ENCODE assay signal across 8 cellular contexts in the genomic region with DNA sequence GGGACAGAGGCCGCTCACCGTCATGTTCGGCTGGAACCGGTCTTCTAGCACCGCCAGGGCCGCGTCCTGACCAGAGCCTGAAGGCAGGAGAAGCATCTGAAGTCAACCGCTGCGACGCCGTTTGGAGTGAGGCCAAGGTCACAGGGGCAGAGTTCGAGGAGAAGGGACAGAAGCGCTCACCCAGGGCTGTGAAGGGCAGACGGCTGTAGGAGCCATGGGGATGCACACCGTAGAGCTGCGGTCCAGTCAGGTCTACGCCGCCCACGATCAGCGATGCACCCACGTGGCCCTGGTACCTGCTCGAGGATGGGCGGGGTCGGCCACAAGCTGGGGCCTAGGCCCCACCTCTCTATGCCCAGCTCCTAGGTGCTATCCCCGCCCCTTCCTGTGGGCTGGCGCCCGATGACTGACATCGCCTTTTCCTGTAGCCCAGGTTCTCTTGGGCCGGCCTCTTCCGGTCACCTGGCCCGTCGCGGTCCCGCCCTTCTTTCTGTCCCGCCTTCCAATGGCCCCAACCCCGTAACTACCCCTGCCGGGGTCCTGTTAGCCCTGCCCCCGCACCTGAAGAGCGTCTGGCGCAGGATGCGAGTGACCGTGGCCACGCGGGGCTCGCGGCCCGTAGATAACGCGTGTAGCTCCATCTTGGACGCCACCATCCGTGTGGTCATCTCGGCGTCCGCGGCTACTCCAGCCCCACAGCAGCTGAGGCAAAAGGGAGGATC. TPM values are rescaled to one million over a fixed set of nuclear protein-coding genes. Genes with fewer than 3 reads are reported as not detected.
DNase-seq lines count a peak whose midpoint lies in the region; ATAC-seq and TF ChIP-seq lines count a peak whose summit lies in the region.

No MANE protein-coding gene starts in this region.

- peak; percentile 94 for ATAC-seq in HG02610 (IDR thresholded peaks at IDR 0.05; ENCODE audit: unreplicated experiment)
- peak; percentile 93 to 94 for ATAC-seq in activated naive CD4-positive, alpha-beta T cell treated with anti-CD3 and anti-CD28 coated beads, Interleukin-2, amount 50 U/mL, for 72 hours

- H3K9me2 ChIP-seq in SK-N-SH, result no peaks in the 10 kb centered on the region

- peaks cover 10% of the 10 kb centered on the region for H3F3A ChIP-seq in SK-N-SH (replicated peaks; ENCODE audit: insufficient read depth)

- H3K27ac ChIP-seq in SK-N-SH (ENCODE audit: low read depth in 2 of 2, low read length in 1 of 2) (peak overlapping the region; percentile 79 to 85), temporal lobe (ENCODE audit: low read depth, low read length) (peak overlapping the region; percentile 50)

- H3K9ac ChIP-seq in SK-N-SH, result peak overlapping the region; percentile 86

- H4K20me1 ChIP-seq in SK-N-SH (ENCODE audit: insufficient read depth), result no peaks in the 10 kb centered on the region

- peaks cover 34 to 42% of the 10 kb centered on the region in 2 donors for H3K36me3 Mint-ChIP-seq in activated naive CD4-positive, alpha-beta T cell treated with anti-CD3 and anti-CD28 coated beads, Interleukin-2, amount 50 U/mL, for 72 hours

- no peak for TF ChIP-seq CTCF in GM10248 (IDR thresholded peaks at IDR 0.05; ENCODE audit: control extremely low read depth, extremely low read depth, low read depth, missing control alignments)
- no peak for TF ChIP-seq CTCF in SK-N-SH (IDR thresholded peaks at IDR 0.05)

- peak overlapping the region; percentile 61 for H2AFZ ChIP-seq in SK-N-SH (ENCODE audit: low read depth)

- no peaks in the 10 kb centered on the region for H3K9me3 Mint-ChIP-seq in activated naive CD4-positive, alpha-beta T cell treated with anti-CD3 and anti-CD28 coated beads, Interleukin-2, amount 50 U/mL, for 72 hours

- no peaks in the 10 kb centered on the region for H3K9me3 ChIP-seq in SK-N-SH

- H3K4me2 ChIP-seq in SK-N-SH, result peak overlapping the region; percentile 99

- peaks cover 11 to 28% of the 10 kb centered on the region in 2 experiments; a peak in 2 of 4 replicates for H3K4me1 ChIP-seq in SK-N-SH (ENCODE audit: control insufficient read depth in 1 of 2, insufficient read depth in 2 of 2, low read depth in 1 of 2, low read length in 1 of 2)

- H3K36me3 ChIP-seq in SK-N-SH (replicated peaks in 1 of 2; ENCODE audit: control insufficient read depth in 1 of 2, insufficient read depth in 2 of 2, low read length in 1 of 2), result peaks cover 0 to 15% of the 10 kb centered on the region in 2 experiments

- no peak for TF ChIP-seq RAD21 in SK-N-SH (IDR thresholded peaks at IDR 0.05; ENCODE audit: low read length)

- POLR2A ChIA-PET in GM10248 (lab: Yijun Ruan, JAX) (interaction anchor here (0.7 kb wide), 1 partner anchor 29 kb away, joined by 3 read pairs; no protein-coding TSS in a partner anchor), SK-N-SH (lab: Yijun Ruan, JAX) (interaction anchor here (0.6 to 2.5 kb wide), 13 partner anchors 9 to 1112 kb away, joined by 3 to 12 read pairs (median 4); a partner anchor contains a TSS)

- peak overlapping the region; percentile 95 to 99 for H3K27ac Mint-ChIP-seq in activated naive CD4-positive, alpha-beta T cell treated with anti-CD3 and anti-CD28 coated beads, Interleukin-2, amount 50 U/mL, for 72 hours

- no peaks in the 10 kb centered on the region for H3K27me3 ChIP-seq in SK-N-SH (ENCODE audit: insufficient read depth)

- no peak for TF ChIP-seq EP300 in SK-N-SH (IDR thresholded peaks at IDR 0.05; ENCODE audit: borderline replicate concordance in 1 of 2, low read depth in 1 of 2, low read length in 1 of 2)

- DNase-seq in GM10248 (ENCODE audit: extremely low spot score) (peak; percentile 99), NCI-H1092 (lab: John Stamatoyannopoulos, UW) (peak; percentile 98), SK-N-SH (peak; percentile 98), glomerular visceral epithelial cell (ENCODE audit: extremely low spot score) (peak; percentile 96), occipital lobe (lab: John Stamatoyannopoulos, UW) (peak; percentile 94)
- peak; percentile 91 to 96 for DNase-seq in activated naive CD4-positive, alpha-beta T cell treated with anti-CD3 and anti-CD28 coated beads, Interleukin-2, amount 50 U/mL, for 72 hours (ENCODE audit: low spot score in 2 of 2)

- CTCF ChIA-PET in GM10248 (lab: Yijun Ruan, JAX) (interaction anchor here (0.8 to 7.0 kb wide), 20 partner anchors 8 to 421 kb away, joined by 3 to 38 read pairs (median 3); no protein-coding TSS in a partner anchor), SK-N-SH (lab: Yijun Ruan, JAX) (interaction anchor here (0.7 to 28.1 kb wide), 7 partner anchors 26 to 263 kb away, joined by 3 to 564 read pairs (median 7); a partner anchor contains a TSS)

- 2% methylated on average over 15 of the region's 55 CpGs for WGBS in SK-N-SH (ENCODE audit: low lambda C conversion rate)

- H3K79me2 ChIP-seq in SK-N-SH (ENCODE audit: insufficient read depth), result peaks cover 23% of the 10 kb centered on the region

- H3K4me3 ChIP-seq in SK-N-SH (ENCODE audit: low read depth in 2 of 2, low read length in 1 of 2), result peak overlapping the region; percentile 84 to 89

TF ChIP-seq in SK-N-SH, 30 proteins besides CTCF, POLR2A, EP300 and RAD21 (continues in another document):
- TF ChIP-seq RCOR1 (IDR thresholded peaks at IDR 0.05; ENCODE audit: low read length) (no peak), POLR2AphosphoS5 (IDR thresholded peaks at IDR 0.05; ENCODE audit: low read depth, low read length) (peak; percentile 88), CHD2 (IDR thresholded peaks at IDR 0.05; ENCODE audit: low read length, partially characterized antibody) (peak; percentile 30), FOXJ3 (CRISPR knock-in tag; IDR thresholded peaks at IDR 0.05) (no peak), MXI1 (IDR thresholded peaks at IDR 0.05; ENCODE audit: low read depth, low read length) (peak; percentile 99)
- TF ChIP-seq, protein P1, sequence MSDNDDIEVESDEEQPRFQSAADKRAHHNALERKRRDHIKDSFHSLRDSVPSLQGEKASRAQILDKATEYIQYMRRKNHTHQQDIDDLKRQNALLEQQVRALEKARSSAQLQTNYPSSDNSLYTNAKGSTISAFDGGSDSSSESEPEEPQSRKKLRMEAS (IDR thresholded peaks at IDR 0.05; ENCODE audit: low read depth), result peak; percentile 97
- TF ChIP-seq, protein P2, sequence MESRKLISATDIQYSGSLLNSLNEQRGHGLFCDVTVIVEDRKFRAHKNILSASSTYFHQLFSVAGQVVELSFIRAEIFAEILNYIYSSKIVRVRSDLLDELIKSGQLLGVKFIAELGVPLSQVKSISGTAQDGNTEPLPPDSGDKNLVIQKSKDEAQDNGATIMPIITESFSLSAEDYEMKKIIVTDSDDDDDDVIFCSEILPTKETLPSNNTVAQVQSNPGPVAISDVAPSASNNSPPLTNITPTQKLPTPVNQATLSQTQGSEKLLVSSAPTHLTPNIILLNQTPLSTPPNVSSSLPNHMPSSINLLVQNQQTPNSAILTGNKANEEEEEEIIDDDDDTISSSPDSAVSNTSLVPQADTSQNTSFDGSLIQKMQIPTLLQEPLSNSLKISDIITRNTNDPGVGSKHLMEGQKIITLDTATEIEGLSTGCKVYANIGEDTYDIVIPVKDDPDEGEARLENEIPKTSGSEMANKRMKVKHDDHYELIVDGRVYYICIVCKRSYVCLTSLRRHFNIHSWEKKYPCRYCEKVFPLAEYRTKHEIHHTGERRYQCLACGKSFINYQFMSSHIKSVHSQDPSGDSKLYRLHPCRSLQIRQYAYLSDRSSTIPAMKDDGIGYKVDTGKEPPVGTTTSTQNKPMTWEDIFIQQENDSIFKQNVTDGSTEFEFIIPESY (IDR thresholded peaks at IDR 0.05; ENCODE audit: borderline replicate concordance, low read depth), result no peak
- TF ChIP-seq, protein P3, sequence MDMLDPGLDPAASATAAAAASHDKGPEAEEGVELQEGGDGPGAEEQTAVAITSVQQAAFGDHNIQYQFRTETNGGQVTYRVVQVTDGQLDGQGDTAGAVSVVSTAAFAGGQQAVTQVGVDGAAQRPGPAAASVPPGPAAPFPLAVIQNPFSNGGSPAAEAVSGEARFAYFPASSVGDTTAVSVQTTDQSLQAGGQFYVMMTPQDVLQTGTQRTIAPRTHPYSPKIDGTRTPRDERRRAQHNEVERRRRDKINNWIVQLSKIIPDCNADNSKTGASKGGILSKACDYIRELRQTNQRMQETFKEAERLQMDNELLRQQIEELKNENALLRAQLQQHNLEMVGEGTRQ (IDR thresholded peaks at IDR 0.05; ENCODE audit: borderline replicate concordance, low read depth, low read length), result peak; percentile 75

RNA-seq across cellular contexts. Expression of a gene that starts 1.1 kb away (rescaled TPM):
- 52.7 and 57.8 TPM in 2 replicates for polyA plus RNA-seq in SK-N-SH (2012; rRNA removed)
- 28.1 and 38.0 TPM in 2 replicates for polyA plus RNA-seq in SK-N-SH (2012; cell fraction: cytosol; rRNA removed)
- polyA plus RNA-seq in SK-N-SH (2012; cell fraction: nucleus; rRNA removed), result 24.1 and 38.0 TPM in 2 replicates
- 100 to 1,000 TPM; 156 to 215 TPM for total RNA-seq in activated naive CD4-positive, alpha-beta T cell treated with anti-CD3 and anti-CD28 coated beads, Interleukin-2, amount 50 U/mL, for 72 hours
- total RNA-seq in occipital lobe, result 13.3 TPM
- 11.3 TPM for total RNA-seq in temporal lobe

RNA-seq across cellular contexts. Expression of a gene that starts 3.9 kb away (rescaled TPM):
- 1.3 and 1.9 TPM in 2 replicates for polyA plus RNA-seq in SK-N-SH (2012; rRNA removed)
- polyA plus RNA-seq in SK-N-SH (2012; cell fraction: cytosol; rRNA removed), result 0.40 and 0.64 TPM in 2 replicates
- 7.1 and 10.0 TPM in 2 replicates for polyA plus RNA-seq in SK-N-SH (2012; cell fraction: nucleus; rRNA removed)
- total RNA-seq in activated naive CD4-positive, alpha-beta T cell treated with anti-CD3 and anti-CD28 coated beads, Interleukin-2, amount 50 U/mL, for 72 hours, result 1 to 10 TPM; 1.8 to 3.8 TPM
- total RNA-seq in occipital lobe (1.4 TPM), temporal lobe (3.4 TPM)

RNA-seq across cellular contexts. Expression of a gene that starts 8.4 kb away (rescaled TPM):
- polyA plus RNA-seq in SK-N-SH (2012; rRNA removed), result 11.1 and 14.4 TPM in 2 replicates
- polyA plus RNA-seq in SK-N-SH (2012; cell fraction: cytosol; rRNA removed), result 1.7 and 3.1 TPM in 2 replicates
- 94.0 and 97.7 TPM in 2 replicates for polyA plus RNA-seq in SK-N-SH (2012; cell fraction: nucleus; rRNA removed)
- 10 to 100 TPM; 15.7 to 32.5 TPM for total RNA-seq in activated naive CD4-positive, alpha-beta T cell treated with anti-CD3 and anti-CD28 coated beads, Interleukin-2, amount 50 U/mL, for 72 hours
- total RNA-seq in occipital lobe (0.47 TPM), temporal lobe (1.2 TPM)

RNA-seq across cellular contexts. Expression of a gene that starts 32.9 kb away (rescaled TPM):
- polyA plus RNA-seq in SK-N-SH (2012; rRNA removed), result 54.3 and 75.8 TPM in 2 replicates
- polyA plus RNA-seq in SK-N-SH (2012; cell fraction: cytosol; rRNA removed), result 15.0 and 24.0 TPM in 2 replicates
- polyA plus RNA-seq in SK-N-SH (2012; cell fraction: nucleus; rRNA removed), result 234 and 253 TPM in 2 replicates
- total RNA-seq in activated naive CD4-positive, alpha-beta T cell treated with anti-CD3 and anti-CD28 coated beads, Interleukin-2, amount 50 U/mL, for 72 hours, result 10 to 100 TPM; 37.2 to 64.0 TPM
- total RNA-seq in occipital lobe, result 8.0 TPM
- 5.4 TPM for total RNA-seq in temporal lobe

RNA-seq across cellular contexts. Expression of a gene that starts 42.5 kb away (rescaled TPM):
- 30.1 and 31.4 TPM in 2 replicates for polyA plus RNA-seq in SK-N-SH (2012; rRNA removed)
- polyA plus RNA-seq in SK-N-SH (2012; cell fraction: cytosol; rRNA removed), result 13.6 and 21.7 TPM in 2 replicates
- polyA plus RNA-seq in SK-N-SH (2012; cell fraction: nucleus; rRNA removed), result 23.8 and 24.6 TPM in 2 replicates
- total RNA-seq in activated naive CD4-positive, alpha-beta T cell treated with anti-CD3 and anti-CD28 coated beads, Interleukin-2, amount 50 U/mL, for 72 hours, result 10 to 100 TPM in 1 of 2 donors, 1 to 10 TPM in 1; 3.5 to 11.6 TPM
- total RNA-seq in occipital lobe (5.1 TPM), temporal lobe (5.9 TPM)

Comparison
In these comparisons a context has a peak if more than half of its experiments do, and no peak if none do; other contexts are left out.
1. Peak in every context shown above with its lines: DNase-seq, ATAC-seq, H3K4me3 ChIP-seq and H3K27ac ChIP-seq.
2. RNA of a gene that starts 1.1 kb away (total RNA-seq): 156 to 215 TPM in activated naive CD4-positive, alpha-beta T cell treated with anti-CD3 and anti-CD28 coated beads, Interleukin-2, amount 50 U/mL, for 72 hours; 13.3 TPM in occipital lobe (single experiment) and 11.3 TPM in temporal lobe (single experiment); every median in the first group is over 10 times any median in the second.